ENCODE assay signal across 1 cellular context in genomic region chr3:171871392-171872274, GRCh38.
TF ChIP-seq lines count a peak whose summit lies in the region.

No MANE protein-coding gene starts in this region.

TF ChIP-seq in K562, 482 proteins besides CTCF, POLR2A, EP300 and RAD21 (continues in another document):
- TF ChIP-seq SMARCA4 (IDR thresholded peaks at IDR 0.05) (peak; percentile 51; the same call in 1 of the 2 replicates), TEAD1 (CRISPR knock-in tag; IDR thresholded peaks at IDR 0.05) (peak in 1 of 2 experiments; percentile 67; a peak in 1 of 4 replicates), ZNF79 (CRISPR knock-in tag; IDR thresholded peaks at IDR 0.05; ENCODE audit: low read depth) (peak; percentile 29; the same call in 1 of the 2 replicates), KDM1A (IDR thresholded peaks at IDR 0.05) (no peak), NEUROD1 (IDR thresholded peaks at IDR 0.05; ENCODE audit: borderline replicate concordance, low read depth, low read length, partially characterized antibody) (no peak), SREBF1 (IDR thresholded peaks at IDR 0.05; ENCODE audit: borderline replicate concordance, low read depth, low read length) (no peak), FOXK2 (conservative IDR thresholded peaks at IDR 0.05 in 1 of 2, IDR thresholded peaks at IDR 0.05 in 1 of 2; ENCODE audit: low read depth in 2 of 2) (no peak), RBM25 (IDR thresholded peaks at IDR 0.05; ENCODE audit: low read depth, low read length, severe bottlenecking) (no peak), NFIX (CRISPR knock-in tag; IDR thresholded peaks at IDR 0.05; ENCODE audit: low read depth) (no peak), POLR2G (IDR thresholded peaks at IDR 0.05; ENCODE audit: low read depth, low read length) (no peak), MLLT1 (IDR thresholded peaks at IDR 0.05) (no peak), ZNF395 (CRISPR knock-in tag; IDR thresholded peaks at IDR 0.05) (peak; percentile 47), NCOR1 (IDR thresholded peaks at IDR 0.05) (0 out of 2 replicates have a peak, but pooled peaks have one; percentile 17), ZFP36 (IDR thresholded peaks at IDR 0.05; ENCODE audit: low read depth, low read length, partially characterized antibody) (no peak), FOS (IDR thresholded peaks at IDR 0.05; ENCODE audit: extremely low read depth, insufficient read length) (no peak), NRF1 (conservative IDR thresholded peaks at IDR 0.05 in 1 of 2, IDR thresholded peaks at IDR 0.05 in 1 of 2) (no peak), ZNF239 (CRISPR knock-in tag; IDR thresholded peaks at IDR 0.05) (no peak), EGR1 (conservative IDR thresholded peaks at IDR 0.05) (no peak), MED1 (CRISPR knock-in tag; IDR thresholded peaks at IDR 0.05; ENCODE audit: borderline replicate concordance) (no peak), C11orf30 (IDR thresholded peaks at IDR 0.05; ENCODE audit: low read depth) (no peak), POU5F1 (IDR thresholded peaks at IDR 0.05; ENCODE audit: borderline replicate concordance, low read depth, low read length, partially characterized antibody) (no peak), MAFF (IDR thresholded peaks at IDR 0.05; ENCODE audit: low read length) (no peak), GTF2F1 (IDR thresholded peaks at IDR 0.05; ENCODE audit: low read depth, low read length) (no peak)
- TF ChIP-seq, protein P1, sequence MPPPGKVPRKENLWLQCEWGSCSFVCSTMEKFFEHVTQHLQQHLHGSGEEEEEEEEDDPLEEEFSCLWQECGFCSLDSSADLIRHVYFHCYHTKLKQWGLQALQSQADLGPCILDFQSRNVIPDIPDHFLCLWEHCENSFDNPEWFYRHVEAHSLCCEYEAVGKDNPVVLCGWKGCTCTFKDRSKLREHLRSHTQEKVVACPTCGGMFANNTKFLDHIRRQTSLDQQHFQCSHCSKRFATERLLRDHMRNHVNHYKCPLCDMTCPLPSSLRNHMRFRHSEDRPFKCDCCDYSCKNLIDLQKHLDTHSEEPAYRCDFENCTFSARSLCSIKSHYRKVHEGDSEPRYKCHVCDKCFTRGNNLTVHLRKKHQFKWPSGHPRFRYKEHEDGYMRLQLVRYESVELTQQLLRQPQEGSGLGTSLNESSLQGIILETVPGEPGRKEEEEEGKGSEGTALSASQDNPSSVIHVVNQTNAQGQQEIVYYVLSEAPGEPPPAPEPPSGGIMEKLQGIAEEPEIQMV (tag; conservative IDR thresholded peaks at IDR 0.05; ENCODE audit: low read depth): no peak
- TF ChIP-seq, protein P2, sequence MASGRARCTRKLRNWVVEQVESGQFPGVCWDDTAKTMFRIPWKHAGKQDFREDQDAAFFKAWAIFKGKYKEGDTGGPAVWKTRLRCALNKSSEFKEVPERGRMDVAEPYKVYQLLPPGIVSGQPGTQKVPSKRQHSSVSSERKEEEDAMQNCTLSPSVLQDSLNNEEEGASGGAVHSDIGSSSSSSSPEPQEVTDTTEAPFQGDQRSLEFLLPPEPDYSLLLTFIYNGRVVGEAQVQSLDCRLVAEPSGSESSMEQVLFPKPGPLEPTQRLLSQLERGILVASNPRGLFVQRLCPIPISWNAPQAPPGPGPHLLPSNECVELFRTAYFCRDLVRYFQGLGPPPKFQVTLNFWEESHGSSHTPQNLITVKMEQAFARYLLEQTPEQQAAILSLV (tag; IDR thresholded peaks at IDR 0.05): no peak
- TF ChIP-seq, protein P3, sequence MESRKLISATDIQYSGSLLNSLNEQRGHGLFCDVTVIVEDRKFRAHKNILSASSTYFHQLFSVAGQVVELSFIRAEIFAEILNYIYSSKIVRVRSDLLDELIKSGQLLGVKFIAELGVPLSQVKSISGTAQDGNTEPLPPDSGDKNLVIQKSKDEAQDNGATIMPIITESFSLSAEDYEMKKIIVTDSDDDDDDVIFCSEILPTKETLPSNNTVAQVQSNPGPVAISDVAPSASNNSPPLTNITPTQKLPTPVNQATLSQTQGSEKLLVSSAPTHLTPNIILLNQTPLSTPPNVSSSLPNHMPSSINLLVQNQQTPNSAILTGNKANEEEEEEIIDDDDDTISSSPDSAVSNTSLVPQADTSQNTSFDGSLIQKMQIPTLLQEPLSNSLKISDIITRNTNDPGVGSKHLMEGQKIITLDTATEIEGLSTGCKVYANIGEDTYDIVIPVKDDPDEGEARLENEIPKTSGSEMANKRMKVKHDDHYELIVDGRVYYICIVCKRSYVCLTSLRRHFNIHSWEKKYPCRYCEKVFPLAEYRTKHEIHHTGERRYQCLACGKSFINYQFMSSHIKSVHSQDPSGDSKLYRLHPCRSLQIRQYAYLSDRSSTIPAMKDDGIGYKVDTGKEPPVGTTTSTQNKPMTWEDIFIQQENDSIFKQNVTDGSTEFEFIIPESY (CRISPR knock-in tag; IDR thresholded peaks at IDR 0.05): peak; percentile 89
- TF ChIP-seq, protein P4, sequence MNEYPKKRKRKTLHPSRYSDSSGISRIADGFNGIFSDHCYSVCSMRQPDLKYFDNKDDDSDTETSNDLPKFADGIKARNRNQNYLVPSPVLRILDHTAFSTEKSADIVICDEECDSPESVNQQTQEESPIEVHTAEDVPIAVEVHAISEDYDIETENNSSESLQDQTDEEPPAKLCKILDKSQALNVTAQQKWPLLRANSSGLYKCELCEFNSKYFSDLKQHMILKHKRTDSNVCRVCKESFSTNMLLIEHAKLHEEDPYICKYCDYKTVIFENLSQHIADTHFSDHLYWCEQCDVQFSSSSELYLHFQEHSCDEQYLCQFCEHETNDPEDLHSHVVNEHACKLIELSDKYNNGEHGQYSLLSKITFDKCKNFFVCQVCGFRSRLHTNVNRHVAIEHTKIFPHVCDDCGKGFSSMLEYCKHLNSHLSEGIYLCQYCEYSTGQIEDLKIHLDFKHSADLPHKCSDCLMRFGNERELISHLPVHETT (CRISPR knock-in tag; conservative IDR thresholded peaks at IDR 0.05 in 1 of 2, IDR thresholded peaks at IDR 0.05 in 1 of 2): peak in 1 of 2 experiments; percentile 20; a peak in 1 of 4 replicates
- TF ChIP-seq, protein P5, sequence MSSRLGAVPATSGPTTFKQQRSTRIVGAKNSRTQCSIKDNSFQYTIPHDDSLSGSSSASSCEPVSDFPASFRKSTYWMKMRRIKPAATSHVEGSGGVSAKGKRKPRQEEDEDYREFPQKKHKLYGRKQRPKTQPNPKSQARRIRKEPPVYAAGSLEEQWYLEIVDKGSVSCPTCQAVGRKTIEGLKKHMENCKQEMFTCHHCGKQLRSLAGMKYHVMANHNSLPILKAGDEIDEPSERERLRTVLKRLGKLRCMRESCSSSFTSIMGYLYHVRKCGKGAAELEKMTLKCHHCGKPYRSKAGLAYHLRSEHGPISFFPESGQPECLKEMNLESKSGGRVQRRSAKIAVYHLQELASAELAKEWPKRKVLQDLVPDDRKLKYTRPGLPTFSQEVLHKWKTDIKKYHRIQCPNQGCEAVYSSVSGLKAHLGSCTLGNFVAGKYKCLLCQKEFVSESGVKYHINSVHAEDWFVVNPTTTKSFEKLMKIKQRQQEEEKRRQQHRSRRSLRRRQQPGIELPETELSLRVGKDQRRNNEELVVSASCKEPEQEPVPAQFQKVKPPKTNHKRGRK (tag; IDR thresholded peaks at IDR 0.05): no peak
- TF ChIP-seq, protein P6, sequence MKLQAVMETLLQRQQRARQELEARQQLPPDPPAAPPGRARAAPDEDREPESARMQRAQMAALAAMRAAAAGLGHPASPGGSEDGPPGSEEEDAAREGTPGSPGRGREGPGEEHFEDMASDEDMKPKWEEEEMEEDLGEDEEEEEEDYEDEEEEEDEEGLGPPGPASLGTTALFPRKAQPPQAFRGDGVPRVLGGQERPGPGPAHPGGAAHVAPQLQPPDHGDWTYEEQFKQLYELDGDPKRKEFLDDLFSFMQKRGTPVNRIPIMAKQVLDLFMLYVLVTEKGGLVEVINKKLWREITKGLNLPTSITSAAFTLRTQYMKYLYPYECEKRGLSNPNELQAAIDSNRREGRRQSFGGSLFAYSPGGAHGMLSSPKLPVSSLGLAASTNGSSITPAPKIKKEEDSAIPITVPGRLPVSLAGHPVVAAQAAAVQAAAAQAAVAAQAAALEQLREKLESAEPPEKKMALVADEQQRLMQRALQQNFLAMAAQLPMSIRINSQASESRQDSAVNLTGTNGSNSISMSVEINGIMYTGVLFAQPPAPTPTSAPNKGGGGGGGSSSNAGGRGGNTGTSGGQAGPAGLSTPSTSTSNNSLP (IDR thresholded peaks at IDR 0.05; ENCODE audit: borderline replicate concordance, low read depth, low read length): peak; percentile 17; the same call in 1 of the 2 replicates
- TF ChIP-seq, protein P7, sequence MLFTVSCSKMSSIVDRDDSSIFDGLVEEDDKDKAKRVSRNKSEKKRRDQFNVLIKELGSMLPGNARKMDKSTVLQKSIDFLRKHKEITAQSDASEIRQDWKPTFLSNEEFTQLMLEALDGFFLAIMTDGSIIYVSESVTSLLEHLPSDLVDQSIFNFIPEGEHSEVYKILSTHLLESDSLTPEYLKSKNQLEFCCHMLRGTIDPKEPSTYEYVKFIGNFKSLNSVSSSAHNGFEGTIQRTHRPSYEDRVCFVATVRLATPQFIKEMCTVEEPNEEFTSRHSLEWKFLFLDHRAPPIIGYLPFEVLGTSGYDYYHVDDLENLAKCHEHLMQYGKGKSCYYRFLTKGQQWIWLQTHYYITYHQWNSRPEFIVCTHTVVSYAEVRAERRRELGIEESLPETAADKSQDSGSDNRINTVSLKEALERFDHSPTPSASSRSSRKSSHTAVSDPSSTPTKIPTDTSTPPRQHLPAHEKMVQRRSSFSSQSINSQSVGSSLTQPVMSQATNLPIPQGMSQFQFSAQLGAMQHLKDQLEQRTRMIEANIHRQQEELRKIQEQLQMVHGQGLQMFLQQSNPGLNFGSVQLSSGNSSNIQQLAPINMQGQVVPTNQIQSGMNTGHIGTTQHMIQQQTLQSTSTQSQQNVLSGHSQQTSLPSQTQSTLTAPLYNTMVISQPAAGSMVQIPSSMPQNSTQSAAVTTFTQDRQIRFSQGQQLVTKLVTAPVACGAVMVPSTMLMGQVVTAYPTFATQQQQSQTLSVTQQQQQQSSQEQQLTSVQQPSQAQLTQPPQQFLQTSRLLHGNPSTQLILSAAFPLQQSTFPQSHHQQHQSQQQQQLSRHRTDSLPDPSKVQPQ (CRISPR knock-in tag; IDR thresholded peaks at IDR 0.05; ENCODE audit: borderline replicate concordance): no peak
- TF ChIP-seq, protein P8, sequence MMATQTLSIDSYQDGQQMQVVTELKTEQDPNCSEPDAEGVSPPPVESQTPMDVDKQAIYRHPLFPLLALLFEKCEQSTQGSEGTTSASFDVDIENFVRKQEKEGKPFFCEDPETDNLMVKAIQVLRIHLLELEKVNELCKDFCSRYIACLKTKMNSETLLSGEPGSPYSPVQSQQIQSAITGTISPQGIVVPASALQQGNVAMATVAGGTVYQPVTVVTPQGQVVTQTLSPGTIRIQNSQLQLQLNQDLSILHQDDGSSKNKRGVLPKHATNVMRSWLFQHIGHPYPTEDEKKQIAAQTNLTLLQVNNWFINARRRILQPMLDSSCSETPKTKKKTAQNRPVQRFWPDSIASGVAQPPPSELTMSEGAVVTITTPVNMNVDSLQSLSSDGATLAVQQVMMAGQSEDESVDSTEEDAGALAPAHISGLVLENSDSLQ (IDR thresholded peaks at IDR 0.05): no peak; the same call in 1 of the 2 replicates
- TF ChIP-seq, protein P9, sequence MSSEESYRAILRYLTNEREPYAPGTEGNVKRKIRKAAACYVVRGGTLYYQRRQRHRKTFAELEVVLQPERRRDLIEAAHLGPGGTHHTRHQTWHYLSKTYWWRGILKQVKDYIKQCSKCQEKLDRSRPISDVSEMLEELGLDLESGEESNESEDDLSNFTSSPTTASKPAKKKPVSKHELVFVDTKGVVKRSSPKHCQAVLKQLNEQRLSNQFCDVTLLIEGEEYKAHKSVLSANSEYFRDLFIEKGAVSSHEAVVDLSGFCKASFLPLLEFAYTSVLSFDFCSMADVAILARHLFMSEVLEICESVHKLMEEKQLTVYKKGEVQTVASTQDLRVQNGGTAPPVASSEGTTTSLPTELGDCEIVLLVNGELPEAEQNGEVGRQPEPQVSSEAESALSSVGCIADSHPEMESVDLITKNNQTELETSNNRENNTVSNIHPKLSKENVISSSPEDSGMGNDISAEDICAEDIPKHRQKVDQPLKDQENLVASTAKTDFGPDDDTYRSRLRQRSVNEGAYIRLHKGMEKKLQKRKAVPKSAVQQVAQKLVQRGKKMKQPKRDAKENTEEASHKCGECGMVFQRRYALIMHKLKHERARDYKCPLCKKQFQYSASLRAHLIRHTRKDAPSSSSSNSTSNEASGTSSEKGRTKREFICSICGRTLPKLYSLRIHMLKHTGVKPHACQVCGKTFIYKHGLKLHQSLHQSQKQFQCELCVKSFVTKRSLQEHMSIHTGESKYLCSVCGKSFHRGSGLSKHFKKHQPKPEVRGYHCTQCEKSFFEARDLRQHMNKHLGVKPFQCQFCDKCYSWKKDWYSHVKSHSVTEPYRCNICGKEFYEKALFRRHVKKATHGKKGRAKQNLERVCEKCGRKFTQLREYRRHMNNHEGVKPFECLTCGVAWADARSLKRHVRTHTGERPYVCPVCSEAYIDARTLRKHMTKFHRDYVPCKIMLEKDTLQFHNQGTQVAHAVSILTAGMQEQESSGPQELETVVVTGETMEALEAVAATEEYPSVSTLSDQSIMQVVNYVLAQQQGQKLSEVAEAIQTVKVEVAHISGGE (CRISPR knock-in tag; IDR thresholded peaks at IDR 0.05): peak in 1 of 3 experiments; percentile 38; a peak in 1 of 6 replicates
